ENCODE assay signal across 11 cellular contexts in genomic region chr9:137236936-137237421, GRCh38. TPM values are rescaled to one million over a fixed set of nuclear protein-coding genes. Genes with fewer than 3 reads are reported as not detected.
A peak's percentile ranks its signal among the peaks of the same experiment; 100 is the strongest.
DNase-seq lines count a peak whose midpoint lies in the region; ATAC-seq, FAIRE-seq and TF ChIP-seq lines count a peak whose summit lies in the region.
"Had no signal": no experiment of that assay in that cellular context is flagged by ENCODE, and none has a peak within 500 bp of the region (broad histone marks: within the 10 kb centered on the region; RNA-seq: fewer than 3 reads in every experiment).

No MANE protein-coding gene starts in this region.

- H3K27ac ChIP-seq in A549 (peak overlapping the region in 1 of 2 experiments; percentile 63; a peak in 3 of 6 replicates), RWPE1 (peak overlapping the region; percentile 100)
- H3K27ac ChIP-seq: vagina had no signal

- POLR2A ChIA-PET in A549 (lab: Yijun Ruan, JAX), result interaction anchor here (0.7 to 1.8 kb wide), 2 partner anchors 14 to 48 kb away, joined by 3 to 4 read pairs; no protein-coding TSS in a partner anchor
- POLR2A ChIA-PET in RWPE1 (lab: Yijun Ruan, JAX; ENCODE audit: low non-redundant PET), result interaction anchor here (1.2 to 1.8 kb wide), 4 partner anchors 14 to 42 kb away, joined by 3 to 7 read pairs (median 4); no protein-coding TSS in a partner anchor

- TF ChIP-seq EP300 in A549 (IDR thresholded peaks at IDR 0.05), result no peak

- no peaks in the 10 kb centered on the region for H3K9me3 ChIP-seq in A549
- H3K9me3 ChIP-seq: vagina had no signal

- DNase-seq in A549 (ENCODE audit: low read depth in 1 of 2, low spot score in 1 of 2) (no peak), GM12891 (ENCODE audit: insufficient read length, low spot score) (no peak), RWPE1 (ENCODE audit: low spot score) (no peak), mesothelial cell of epicardium (ENCODE audit: low spot score in 2 of 2, unreplicated experiment in 2 of 2) (no peak), GM19239 (ENCODE audit: insufficient read length, low spot score) (no peak)
- DNase-seq in activated T-helper 1 cell treated with anti-CD3 and anti-CD28 coated beads, Interleukin-12 subunit alpha, Interleukin-12 subunit beta, Interleukin-2, Interleukin-4 antibody, amounts not matched to agents 30 ng/mL and 10 ng/mL and 1 ng/mL, durations not matched to agents 14 hours and 24 hours and 36 hours (ENCODE audit: low spot score), result no peak

- TF ChIP-seq POLR2A in A549 (IDR thresholded peaks at IDR 0.05; ENCODE audit: low read length) (no peak), GM12891 (IDR thresholded peaks at IDR 0.05; ENCODE audit: low read depth, low read length) (no peak)

- no peak overlapping the region for H3K27ac Mint-ChIP-seq in mesothelial cell of epicardium
- H3K27ac Mint-ChIP-seq in activated T-helper 1 cell treated with anti-CD3 and anti-CD28 coated beads, Interleukin-12 subunit alpha, Interleukin-12 subunit beta, Interleukin-2, Interleukin-4 antibody, amounts not matched to agents 30 ng/mL and 10 ng/mL and 1 ng/mL, durations not matched to agents 14 hours and 24 hours and 36 hours, result no peak overlapping the region

- no peaks in the 10 kb centered on the region for H3K27me3 Mint-ChIP-seq in mesothelial cell of epicardium (ENCODE audit: low read depth)
- peaks cover 5% of the 10 kb centered on the region for H3K27me3 Mint-ChIP-seq in activated T-helper 1 cell treated with anti-CD3 and anti-CD28 coated beads, Interleukin-12 subunit alpha, Interleukin-12 subunit beta, Interleukin-2, Interleukin-4 antibody, amounts not matched to agents 30 ng/mL and 10 ng/mL and 1 ng/mL, durations not matched to agents 14 hours and 24 hours and 36 hours (ENCODE audit: insufficient read depth)
- H3K27me3 Mint-ChIP-seq: IgD-negative memory B cell had no signal

- intact Hi-C loops in activated T-helper 1 cell treated with anti-CD3 and anti-CD28 coated beads, Interleukin-12 subunit alpha, Interleukin-12 subunit beta, Interleukin-2, Interleukin-4 antibody, amounts not matched to agents 30 ng/mL and 10 ng/mL and 1 ng/mL, durations not matched to agents 14 hours and 24 hours and 36 hours (cut with micrococcal nuclease), result loop anchor here (1.0 kb wide), 4 partner anchors 10 to 119 kb away; partner anchors contain the start of genes NELFB and RNF224

- FAIRE-seq in A549 (lab: Jason Lieb, UNC) (no peak), GM12891 (lab: Jason Lieb, UNC) (peak; percentile 57), GM19239 (lab: Jason Lieb, UNC) (no peak)

- 43% methylated on average over 3 of the region's 11 CpGs for WGBS in A549 (ENCODE audit: missing lambda C conversion rate)

- H3K4me2 ChIP-seq in A549, result peak overlapping the region; percentile 65

- H3K4me3 ChIP-seq in A549, result no peak overlapping the region

- CTCF ChIA-PET in A549 (lab: Yijun Ruan, JAX) (interaction anchor here (0.6 to 13.1 kb wide), 64 partner anchors 8 to 431 kb away, joined by 3 to 236 read pairs (median 5); partner anchors contain the start of genes ANAPC2, CYSRT1, DPP7 and FUT7), RWPE1 (lab: Yijun Ruan, JAX) (interaction anchor here (0.6 to 3.3 kb wide), 47 partner anchors 8 to 265 kb away, joined by 3 to 24 read pairs (median 4); partner anchors contain the start of genes CYSRT1, DPP7, GRIN1 and LRRC26)

- TF ChIP-seq RAD21 in A549 (conservative IDR thresholded peaks at IDR 0.05 in 1 of 2, IDR thresholded peaks at IDR 0.05 in 1 of 2), result no peak

- peak overlapping the region; percentile 8 for H3K4me3 Mint-ChIP-seq in mesothelial cell of epicardium
- no peak overlapping the region for H3K4me3 Mint-ChIP-seq in activated T-helper 1 cell treated with anti-CD3 and anti-CD28 coated beads, Interleukin-12 subunit alpha, Interleukin-12 subunit beta, Interleukin-2, Interleukin-4 antibody, amounts not matched to agents 30 ng/mL and 10 ng/mL and 1 ng/mL, durations not matched to agents 14 hours and 24 hours and 36 hours

- peaks cover 35% of the 10 kb centered on the region for H3K4me1 ChIP-seq in A549

- peaks cover 17% of the 10 kb centered on the region for H3K4me1 Mint-ChIP-seq in mesothelial cell of epicardium
- no peaks in the 10 kb centered on the region for H3K4me1 Mint-ChIP-seq in activated T-helper 1 cell treated with anti-CD3 and anti-CD28 coated beads, Interleukin-12 subunit alpha, Interleukin-12 subunit beta, Interleukin-2, Interleukin-4 antibody, amounts not matched to agents 30 ng/mL and 10 ng/mL and 1 ng/mL, durations not matched to agents 14 hours and 24 hours and 36 hours (ENCODE audit: low read depth)

- no peaks in the 10 kb centered on the region for H3K36me3 Mint-ChIP-seq in mesothelial cell of epicardium
- H3K36me3 Mint-ChIP-seq in activated T-helper 1 cell treated with anti-CD3 and anti-CD28 coated beads, Interleukin-12 subunit alpha, Interleukin-12 subunit beta, Interleukin-2, Interleukin-4 antibody, amounts not matched to agents 30 ng/mL and 10 ng/mL and 1 ng/mL, durations not matched to agents 14 hours and 24 hours and 36 hours (ENCODE audit: low read depth), result peaks cover 4% of the 10 kb centered on the region
- H3K36me3 Mint-ChIP-seq: IgD-negative memory B cell had no signal

- no peak for ATAC-seq in A549
- ATAC-seq in GM21515 (IDR thresholded peaks at IDR 0.05; ENCODE audit: unreplicated experiment), result no peak
- no peak for ATAC-seq in GM21717 (IDR thresholded peaks at IDR 0.05; ENCODE audit: unreplicated experiment)

- H3K9me3 Mint-ChIP-seq in mesothelial cell of epicardium, result no peaks in the 10 kb centered on the region
- no peaks in the 10 kb centered on the region for H3K9me3 Mint-ChIP-seq in activated T-helper 1 cell treated with anti-CD3 and anti-CD28 coated beads, Interleukin-12 subunit alpha, Interleukin-12 subunit beta, Interleukin-2, Interleukin-4 antibody, amounts not matched to agents 30 ng/mL and 10 ng/mL and 1 ng/mL, durations not matched to agents 14 hours and 24 hours and 36 hours
- H3K9me3 Mint-ChIP-seq: IgD-negative memory B cell had no signal

- TF ChIP-seq CTCF in A549 (IDR thresholded peaks at IDR 0.05), result no peak
- TF ChIP-seq CTCF in RWPE1 (conservative IDR thresholded peaks at IDR 0.05; ENCODE audit: low read depth), result no peak
- TF ChIP-seq CTCF in mesothelial cell of epicardium (IDR thresholded peaks at IDR 0.05; ENCODE audit: unreplicated experiment), result no peak

RNA-seq across cellular contexts. Expression of gene TUBB4B, which starts 4.1 kb away (rescaled TPM):
- 256 and 268 TPM in 2 replicates for polyA plus RNA-seq in A549 (2011; rRNA removed)
- 1,090 and 1,227 TPM in 2 replicates for polyA plus RNA-seq in A549 (2012; cell fraction: cytosol; rRNA removed)
- polyA plus RNA-seq in A549 (2012; cell fraction: nucleus; rRNA removed), result 1,168 and 1,626 TPM in 2 replicates
- 646 to 795 TPM (median 671 TPM) in 3 replicates for polyA plus RNA-seq in A549 (2017; fragmentation: RNase III; extraction: RNeasy Plus Mini Kit Qiagen cat#74134 plus additional on column Dnase treatment)
- 286 and 296 TPM in 2 replicates for polyA minus RNA-seq in A549 (2011; rRNA and poly(A)+ RNA removed)
- 199 TPM for polyA plus RNA-seq in GM12891 (2012; ENCODE audit: low read depth, missing spikeins)
- total RNA-seq in mesothelial cell of epicardium, result 146 to 152 TPM (median 148 TPM) in 3 replicates
- 277 and 280 TPM in 2 replicates for total RNA-seq in activated T-helper 1 cell treated with anti-CD3 and anti-CD28 coated beads, Interleukin-12 subunit alpha, Interleukin-12 subunit beta, Interleukin-2, Interleukin-4 antibody, amounts not matched to agents 30 ng/mL and 10 ng/mL and 1 ng/mL, durations not matched to agents 14 hours and 24 hours and 36 hours

RNA-seq across cellular contexts. Expression of gene SLC34A3, which starts 6.3 kb away (rescaled TPM):
- polyA plus RNA-seq in A549 (2011; rRNA removed) (not detected in 2 replicates), A549 (2017; fragmentation: RNase III; extraction: RNeasy Plus Mini Kit Qiagen cat#74134 plus additional on column Dnase treatment) (0.04 to 0.05 TPM (median 0.05 TPM) in 3 replicates)
- 0.04 TPM in 2 replicates for polyA plus RNA-seq in A549 (2012; cell fraction: cytosol; rRNA removed)
- polyA plus RNA-seq in A549 (2012; cell fraction: nucleus; rRNA removed), result 0.18 and 0.20 TPM in 2 replicates
- polyA minus RNA-seq in A549 (2011; rRNA and poly(A)+ RNA removed), result not detected in 2 replicates
- not detected for polyA plus RNA-seq in GM12891 (2012; ENCODE audit: low read depth, missing spikeins)
- total RNA-seq in mesothelial cell of epicardium, result 0.23 to 0.27 TPM in 2 of 3 replicates, not detected in the other
- not detected in 2 replicates for total RNA-seq in activated T-helper 1 cell treated with anti-CD3 and anti-CD28 coated beads, Interleukin-12 subunit alpha, Interleukin-12 subunit beta, Interleukin-2, Interleukin-4 antibody, amounts not matched to agents 30 ng/mL and 10 ng/mL and 1 ng/mL, durations not matched to agents 14 hours and 24 hours and 36 hours
- total RNA-seq: osteoblast, vagina had no signal
- polyA plus RNA-seq: IgD-negative memory B cell had no signal

RNA-seq across cellular contexts. Expression of gene RNF224, which starts 9.7 kb away (rescaled TPM):
- polyA plus RNA-seq in A549 (2011; rRNA removed) (not detected in 2 replicates), A549 (2017; fragmentation: RNase III; extraction: RNeasy Plus Mini Kit Qiagen cat#74134 plus additional on column Dnase treatment) (0.04 to 0.07 TPM (median 0.07 TPM) in 3 replicates)
- 0.04 TPM in 2 replicates for polyA plus RNA-seq in A549 (2012; cell fraction: cytosol; rRNA removed)
- polyA plus RNA-seq in A549 (2012; cell fraction: nucleus; rRNA removed), result 0.14 and 0.23 TPM in 2 replicates
- not detected in 2 replicates for polyA minus RNA-seq in A549 (2011; rRNA and poly(A)+ RNA removed)
- 0.17 TPM for polyA plus RNA-seq in GM12891 (2012; ENCODE audit: low read depth, missing spikeins)
- 0.16 to 0.41 TPM (median 0.29 TPM) in 3 replicates for total RNA-seq in mesothelial cell of epicardium
- total RNA-seq in activated T-helper 1 cell treated with anti-CD3 and anti-CD28 coated beads, Interleukin-12 subunit alpha, Interleukin-12 subunit beta, Interleukin-2, Interleukin-4 antibody, amounts not matched to agents 30 ng/mL and 10 ng/mL and 1 ng/mL, durations not matched to agents 14 hours and 24 hours and 36 hours, result 0.29 TPM in 1 of 2 replicates, not detected in the other
- polyA plus RNA-seq: IgD-negative memory B cell had no signal

RNA-seq across cellular contexts. Expression of gene CYSRT1, which starts 12.0 kb away (rescaled TPM):
- 0.30 and 0.32 TPM in 2 replicates for polyA plus RNA-seq in A549 (2011; rRNA removed)
- 0.89 and 1.6 TPM in 2 replicates for polyA plus RNA-seq in A549 (2012; cell fraction: cytosol; rRNA removed)
- 0.71 and 1.6 TPM in 2 replicates for polyA plus RNA-seq in A549 (2012; cell fraction: nucleus; rRNA removed)
- 0.81 to 1.0 TPM (median 0.87 TPM) in 3 replicates for polyA plus RNA-seq in A549 (2017; fragmentation: RNase III; extraction: RNeasy Plus Mini Kit Qiagen cat#74134 plus additional on column Dnase treatment)
- 0.37 and 0.54 TPM in 2 replicates for polyA minus RNA-seq in A549 (2011; rRNA and poly(A)+ RNA removed)
- 0.82 TPM for polyA plus RNA-seq in GM12891 (2012; ENCODE audit: low read depth, missing spikeins)
- 1.5 to 1.9 TPM (median 1.7 TPM) in 3 replicates for total RNA-seq in mesothelial cell of epicardium
- 0.49 and 0.60 TPM in 2 replicates for total RNA-seq in activated T-helper 1 cell treated with anti-CD3 and anti-CD28 coated beads, Interleukin-12 subunit alpha, Interleukin-12 subunit beta, Interleukin-2, Interleukin-4 antibody, amounts not matched to agents 30 ng/mL and 10 ng/mL and 1 ng/mL, durations not matched to agents 14 hours and 24 hours and 36 hours
- polyA plus RNA-seq: IgD-negative memory B cell had no signal

RNA-seq across cellular contexts. Expression of gene STPG3, which starts 14.1 kb away (rescaled TPM):
- polyA plus RNA-seq in A549 (2011; rRNA removed) (not detected in 2 replicates), A549 (2017; fragmentation: RNase III; extraction: RNeasy Plus Mini Kit Qiagen cat#74134 plus additional on column Dnase treatment) (not detected in 3 replicates)
- polyA plus RNA-seq in A549 (2012; cell fraction: cytosol; rRNA removed), result not detected in 2 replicates
- polyA plus RNA-seq in A549 (2012; cell fraction: nucleus; rRNA removed), result not detected in 2 replicates
- polyA minus RNA-seq in A549 (2011; rRNA and poly(A)+ RNA removed), result not detected in 2 replicates
- polyA plus RNA-seq in GM12891 (2012; ENCODE audit: low read depth, missing spikeins), result 0.28 TPM
- 0.18 to 0.29 TPM in 2 of 3 replicates, not detected in the other for total RNA-seq in mesothelial cell of epicardium
- total RNA-seq in activated T-helper 1 cell treated with anti-CD3 and anti-CD28 coated beads, Interleukin-12 subunit alpha, Interleukin-12 subunit beta, Interleukin-2, Interleukin-4 antibody, amounts not matched to agents 30 ng/mL and 10 ng/mL and 1 ng/mL, durations not matched to agents 14 hours and 24 hours and 36 hours, result 1.2 and 1.8 TPM in 2 replicates
- total RNA-seq: vagina had no signal
- polyA plus RNA-seq: IgD-negative memory B cell had no signal
